ENCODE assay signal across 11 cellular contexts in genomic region chr19:1093330-1093729, GRCh38. TPM values are rescaled to one million over a fixed set of nuclear protein-coding genes. Genes with fewer than 3 reads are reported as not detected.
DNase-seq lines count a peak whose midpoint lies in the region; ATAC-seq and TF ChIP-seq lines count a peak whose summit lies in the region.
"Had no signal": no experiment of that assay in that cellular context is flagged by ENCODE, and none has a peak within 500 bp of the region (broad histone marks: within the 10 kb centered on the region; RNA-seq: fewer than 3 reads in every experiment).

No MANE protein-coding gene starts in this region.

- no peak overlapping the region for H3K18ac ChIP-seq in neuronal stem cell (ENCODE audit: low read length)

- ATAC-seq in HG03095 (IDR thresholded peaks at IDR 0.05; ENCODE audit: unreplicated experiment) (no peak), GM21723 (IDR thresholded peaks at IDR 0.05; ENCODE audit: unreplicated experiment) (no peak)

- H4K20me1 ChIP-seq in Loucy (ENCODE audit: insufficient read depth, low read length, poor library complexity, severe bottlenecking) (peaks cover 22% of the 10 kb centered on the region), mammary epithelial cell (ENCODE audit: insufficient read depth, low read length) (no peaks in the 10 kb centered on the region)

- H2BK12ac ChIP-seq in neuronal stem cell (ENCODE audit: low read length): no peak overlapping the region

- intact Hi-C loops in Caco-2 (cut with micrococcal nuclease; ENCODE audit: unreplicated experiment) (no loop called here), mammary epithelial cell (cut with micrococcal nuclease) (no loop called here)

- H2AFZ ChIP-seq in Loucy (ENCODE audit: low read length) (no peak overlapping the region), mammary epithelial cell (ENCODE audit: low read depth, low read length) (no peak overlapping the region), neuronal stem cell (ENCODE audit: low read length) (no peak overlapping the region)

- H2AK5ac ChIP-seq in neuronal stem cell (ENCODE audit: low read depth, low read length): no peak overlapping the region

- H3K36me3 Mint-ChIP-seq in Caco-2 (ENCODE audit: insufficient read depth, unreplicated experiment): peaks cover 42% of the 10 kb centered on the region

- H3K4me3 Mint-ChIP-seq in Caco-2 (ENCODE audit: unreplicated experiment): peak overlapping the region; percentile 91

- no peak overlapping the region for H3K14ac ChIP-seq in neuronal stem cell (ENCODE audit: low read length)

- peaks cover 9% of the 10 kb centered on the region for H3K4me1 Mint-ChIP-seq in Caco-2 (ENCODE audit: low read depth, unreplicated experiment)

- DNase-seq in Caco-2 (no peak), mammary epithelial cell (no peak), neuronal stem cell (ENCODE audit: low spot score) (no peak)
- no peak for DNase-seq in activated CD4-positive, CD25-positive, alpha-beta regulatory T cell (lab: John Stamatoyannopoulos, UW)
- DNase-seq: activated CD8-positive, alpha-beta memory T cell treated with anti-CD3 and anti-CD28 coated beads, Interleukin-2, amount 50 U/mL, for 48 hours; NCI-H2029 had no signal

- POLR2A ChIA-PET in Caco-2 (lab: Charles Lee): no interaction called here

- H3K9me3 ChIP-seq in Caco-2 (no peaks in the 10 kb centered on the region), Loucy (ENCODE audit: insufficient read depth, low read depth, low read length) (no peaks in the 10 kb centered on the region), mammary epithelial cell (replicated peaks; ENCODE audit: insufficient read depth, low read length) (no peaks in the 10 kb centered on the region), neuronal stem cell (replicated peaks in 1 of 2; ENCODE audit: control insufficient read depth in 2 of 2, insufficient read depth in 1 of 2, low read depth in 1 of 2, low read length in 2 of 2) (no peaks in the 10 kb centered on the region)
- H3K9me3 ChIP-seq: SJSA1 had no signal

- H3K79me2 ChIP-seq in Loucy (ENCODE audit: insufficient read depth, low read length) (peaks cover 38% of the 10 kb centered on the region), mammary epithelial cell (ENCODE audit: insufficient read depth, low read length) (peaks cover 32% of the 10 kb centered on the region)

- no peaks in the 10 kb centered on the region for H3K9me2 ChIP-seq in Loucy (replicated peaks; ENCODE audit: low read depth, low read length)

- H3F3A ChIP-seq in Loucy (ENCODE audit: low read depth): no peaks in the 10 kb centered on the region

- CTCF ChIA-PET in Caco-2 (lab: Charles Lee) (no interaction called here), mammary epithelial cell (lab: Charles Lee; ENCODE audit: low non-redundant PET) (no interaction called here)

- no peak overlapping the region for H4K8ac ChIP-seq in neuronal stem cell (ENCODE audit: low read depth, low read length)

- no peaks in the 10 kb centered on the region for H3K36me3 ChIP-seq in Caco-2 (ENCODE audit: control insufficient read depth, insufficient read depth, low read length)
- H3K36me3 ChIP-seq in Loucy (ENCODE audit: insufficient read depth, low read length): peaks cover 26% of the 10 kb centered on the region; the same call in 1 of the 2 replicates
- H3K36me3 ChIP-seq in mammary epithelial cell (ENCODE audit: insufficient read depth, low read length): peaks cover 3% of the 10 kb centered on the region
- H3K36me3 ChIP-seq in neuronal stem cell (replicated peaks in 1 of 2; ENCODE audit: control insufficient read depth in 2 of 2, insufficient read depth in 2 of 2, low read length in 2 of 2): peaks cover 24 to 46% of the 10 kb centered on the region in 2 donors

- no peak for TF ChIP-seq CTCF in Caco-2 (IDR thresholded peaks at IDR 0.05; ENCODE audit: insufficient read depth in 1 of 2, low read depth in 1 of 2, low read length in 1 of 2, severe bottlenecking in 1 of 2, unreplicated experiment in 1 of 2)
- no peak for TF ChIP-seq CTCF in Loucy (conservative IDR thresholded peaks at IDR 0.05; ENCODE audit: low read length)
- no peak for TF ChIP-seq CTCF in mammary epithelial cell (conservative IDR thresholded peaks at IDR 0.05 in 1 of 2, IDR thresholded peaks at IDR 0.05 in 1 of 2; ENCODE audit: extremely low read depth in 1 of 2, insufficient read depth in 1 of 2, low read depth in 1 of 2, low read length in 2 of 2)

- peak overlapping the region; percentile 100 for H3K4me2 ChIP-seq in Loucy (ENCODE audit: low read depth, low read length, poor library complexity, severe bottlenecking)
- H3K4me2 ChIP-seq in mammary epithelial cell (ENCODE audit: insufficient read depth, low read depth, low read length): peak overlapping the region; percentile 98
- H3K4me2 ChIP-seq in neuronal stem cell (ENCODE audit: insufficient read depth, low read length, poor library complexity, severe bottlenecking): no peak overlapping the region

- H2BK120ac ChIP-seq in neuronal stem cell (ENCODE audit: low read depth, low read length): no peak overlapping the region

- H3K27ac ChIP-seq in mammary epithelial cell (ENCODE audit: insufficient read depth, low read depth, low read length) (no peak overlapping the region), neuronal stem cell (replicated peaks; ENCODE audit: low read length) (no peak overlapping the region)
- H3K27ac ChIP-seq: coronary artery, SJSA1 had no signal

- H2BK5ac ChIP-seq in neuronal stem cell (ENCODE audit: low read length): no peak overlapping the region

- no peaks in the 10 kb centered on the region for H3K9me3 Mint-ChIP-seq in Caco-2 (ENCODE audit: unreplicated experiment)

- H3K4me3 ChIP-seq in Caco-2 (ENCODE audit: low read depth, low read length) (no peak overlapping the region), Loucy (ENCODE audit: low read length, poor library complexity, severe bottlenecking) (peak overlapping the region; percentile 99), mammary epithelial cell (replicated peaks in 1 of 3; ENCODE audit: insufficient read depth in 1 of 3, low read depth in 2 of 3, low read length in 3 of 3) (peak overlapping the region in 1 of 3 experiments; percentile 100), neuronal stem cell (ENCODE audit: low read length in 2 of 2) (peak overlapping the region in 1 of 2 donors; percentile 97)

- H3K27ac Mint-ChIP-seq in Caco-2 (ENCODE audit: unreplicated experiment): no peak overlapping the region

- no peak overlapping the region for H4K91ac ChIP-seq in neuronal stem cell (ENCODE audit: low read depth, low read length, poor library complexity)

- no peak overlapping the region for H3K4ac ChIP-seq in neuronal stem cell (ENCODE audit: low read length)

- peaks cover 17% of the 10 kb centered on the region for H3K4me1 ChIP-seq in Caco-2
- peaks cover 22% of the 10 kb centered on the region for H3K4me1 ChIP-seq in Loucy (ENCODE audit: insufficient read depth, low read length, poor library complexity, severe bottlenecking)
- H3K4me1 ChIP-seq in mammary epithelial cell (ENCODE audit: insufficient read depth, low read length): peaks cover 8% of the 10 kb centered on the region
- H3K4me1 ChIP-seq in neuronal stem cell (ENCODE audit: control insufficient read depth in 2 of 2, insufficient read depth in 1 of 2, low read depth in 1 of 2, low read length in 2 of 2): peaks cover 9 to 16% of the 10 kb centered on the region in 2 donors

- no peaks in the 10 kb centered on the region for H3K27me3 Mint-ChIP-seq in Caco-2 (ENCODE audit: insufficient read depth, unreplicated experiment)

- H2BK15ac ChIP-seq in neuronal stem cell (ENCODE audit: low read length): no peak overlapping the region

- H3K27me3 ChIP-seq in Caco-2 (replicated peaks; ENCODE audit: control insufficient read depth, insufficient read depth, low read length) (no peaks in the 10 kb centered on the region), Loucy (ENCODE audit: insufficient read depth, low read length, poor library complexity, severe bottlenecking) (no peaks in the 10 kb centered on the region), mammary epithelial cell (ENCODE audit: insufficient read depth, low read length) (no peaks in the 10 kb centered on the region), neuronal stem cell (ENCODE audit: control insufficient read depth in 3 of 3, insufficient read depth in 3 of 3, low read depth in 1 of 3, low read length in 3 of 3) (no peaks in the 10 kb centered on the region)
- H3K27me3 ChIP-seq: SJSA1 had no signal

- H3K9ac ChIP-seq in Loucy (ENCODE audit: low read depth, low read length, poor library complexity, severe bottlenecking) (peak overlapping the region; percentile 91), mammary epithelial cell (ENCODE audit: insufficient read depth, low read length) (no peak overlapping the region), neuronal stem cell (ENCODE audit: low read depth, low read length, poor library complexity) (no peak overlapping the region)

- dilution Hi-C loops in mammary epithelial cell (cut with HindIII; ENCODE audit: low sequenced_read_pairs): no loop called here

- BruUV-seq in Caco-2 (replicated peaks; lab: Mats Ljungman, UMichigan) (no TSS peak), mammary epithelial cell (replicated peaks; lab: Mats Ljungman, UMichigan) (no TSS peak)

- peaks cover 17% of the 10 kb centered on the region for H3K79me1 ChIP-seq in neuronal stem cell (ENCODE audit: low read depth, low read length)

- peak overlapping the region; percentile 65 for H3K23ac ChIP-seq in neuronal stem cell (ENCODE audit: low read depth, low read length, poor library complexity)

- in situ Hi-C loops in mammary epithelial cell (cut with MboI; ENCODE audit: low sequenced_read_pairs in 2 of 2): no loop called here

- 88% methylated on average over 11 of the region's 15 CpGs for WGBS in mammary epithelial cell (ENCODE audit: low coverage, missing lambda C conversion rate)
- WGBS in neuronal stem cell (ENCODE audit: extremely low coverage in 2 of 2, insufficient read length in 2 of 2, insufficient replicate concordance in 1 of 2), 2 donors: no CpG with 5 or more reads among the region's 15 CpGs

RNA-seq across cellular contexts. Expression of gene POLR2E, which starts 1.8 kb away (rescaled TPM):
- total RNA-seq in Caco-2 (2022) (264 and 272 TPM in 2 replicates), mammary epithelial cell (100 to 1,000 TPM in 1 of 2 donors, 10 to 100 TPM in 1; 63.7 to 233 TPM)
- polyA plus RNA-seq in mammary epithelial cell: 258 TPM
- 118 TPM for polyA minus RNA-seq in mammary epithelial cell
- 201 TPM for polyA plus RNA-seq in neuronal stem cell (2013, experiment 1 of 2)
- 197 TPM for polyA plus RNA-seq in neuronal stem cell (2013, experiment 2 of 2)

RNA-seq across cellular contexts. Expression of gene GPX4, which starts 10.5 kb away (rescaled TPM):
- total RNA-seq in Caco-2 (2022) (500 and 546 TPM in 2 replicates), mammary epithelial cell (100 to 1,000 TPM; 154 to 216 TPM)
- 357 TPM for polyA plus RNA-seq in mammary epithelial cell
- 97.5 TPM for polyA minus RNA-seq in mammary epithelial cell
- polyA plus RNA-seq in neuronal stem cell (2013, experiment 1 of 2): 755 TPM
- polyA plus RNA-seq in neuronal stem cell (2013, experiment 2 of 2): 706 TPM

RNA-seq across cellular contexts. Expression of gene ARHGAP45, which starts 26.4 kb away (rescaled TPM):
- total RNA-seq in Caco-2 (2022): 38.6 and 43.3 TPM in 2 replicates
- 1 to 10 TPM in 1 of 2 donors, under 1 TPM in 1; 0.94 to 6.0 TPM for total RNA-seq in mammary epithelial cell
- polyA plus RNA-seq in mammary epithelial cell: 1.3 TPM
- polyA minus RNA-seq in mammary epithelial cell: 0.10 TPM
- 6.9 TPM for polyA plus RNA-seq in neuronal stem cell (2013, experiment 1 of 2)
- polyA plus RNA-seq in neuronal stem cell (2013, experiment 2 of 2): 7.4 TPM

RNA-seq across cellular contexts. Expression of gene ABCA7, which starts 53.4 kb away (rescaled TPM):
- total RNA-seq in Caco-2 (2022): 43.5 and 45.9 TPM in 2 replicates
- 10 to 100 TPM; 14.3 to 28.4 TPM for total RNA-seq in mammary epithelial cell
- 7.4 TPM for polyA plus RNA-seq in mammary epithelial cell
- polyA minus RNA-seq in mammary epithelial cell: 21.8 TPM
- 9.4 TPM for polyA plus RNA-seq in neuronal stem cell (2013, experiment 1 of 2)
- 8.0 TPM for polyA plus RNA-seq in neuronal stem cell (2013, experiment 2 of 2)
